Comparison of ENCODE assay signal across 24 cellular contexts in genomic region chr12:29012673-29013072, GRCh38.
DNase-seq lines count a peak whose midpoint lies in the region; ATAC-seq and TF ChIP-seq lines count a peak whose summit lies in the region.
"Had no signal": no experiment of that assay in that cellular context is flagged by ENCODE, and none has a peak within 500 bp of the region (broad histone marks: within the 10 kb centered on the region; RNA-seq: fewer than 3 reads in every experiment).

No MANE protein-coding gene starts in this region.

- H3K9me3 ChIP-seq in osteoblast (ENCODE audit: low read depth, low read length): no peaks in the 10 kb centered on the region
- H3K9me3 ChIP-seq in CD4-positive, alpha-beta T cell (ENCODE audit: control insufficient read depth, low read length): no peaks in the 10 kb centered on the region

- ATAC-seq in GM18499 (IDR thresholded peaks at IDR 0.05; ENCODE audit: insufficient read depth, unreplicated experiment) (peak; percentile 49), GM18867 (IDR thresholded peaks at IDR 0.05; ENCODE audit: unreplicated experiment) (peak; percentile 71), HG02852 (IDR thresholded peaks at IDR 0.05; ENCODE audit: unreplicated experiment) (peak; percentile 50), HG03575 (IDR thresholded peaks at IDR 0.05; ENCODE audit: extremely low read depth, insufficient number of reproducible peaks, low FRiP score, unreplicated experiment) (peak; percentile 68)
- ATAC-seq in CD4-positive, alpha-beta T cell (ENCODE audit: poor library complexity): no peak
- ATAC-seq: HCT116 had no signal

- no peak overlapping the region for H2AFZ ChIP-seq in osteoblast (ENCODE audit: low read length)

- no peaks in the 10 kb centered on the region for H3K9me3 Mint-ChIP-seq in Calu3 (ENCODE audit: low read depth, unreplicated experiment)
- peaks cover 1% of the 10 kb centered on the region for H3K9me3 Mint-ChIP-seq in CD4-positive, alpha-beta T cell
- H3K9me3 Mint-ChIP-seq: T-helper 1 cell treated with Interleukin-12 subunit alpha and Interleukin-12 subunit beta and Interleukin-4 antibody, amounts not matched to agents 30 μg/mL and 1 μg/mL, for 36 hours had no signal

- DNase-seq in stimulated activated CD4-positive, alpha-beta T cell treated with anti-CD3 and anti-CD28 coated beads, Interleukin-4, amount 100 ng/mL, for 24 hours: no peak
- no peak for DNase-seq in Calu3
- no peak for DNase-seq in osteoblast (ENCODE audit: insufficient read length, low spot score, missing footprints)
- DNase-seq in CD4-positive, alpha-beta T cell: no peak
- DNase-seq: 8988T; AML-193; C1 segment of cervical spinal cord; CD8-positive, alpha-beta memory T cell; Karpas-422; MV-4-11; NCI-H1105 treated with DMSO at 0.1 percent for 48 hours; NCI-H1694; NCI-H2081; NCI-H2171 treated with DMSO at 0.1 percent for 48 hours; NCI-H524 treated with DMSO at 0.1 percent for 48 hours; PC-9; RPMI8226; SHP77 had no signal

- no peaks in the 10 kb centered on the region for H3K79me2 ChIP-seq in osteoblast (ENCODE audit: insufficient read depth, low read length)

- H3K4me1 ChIP-seq in osteoblast (ENCODE audit: insufficient read depth, low read length): no peaks in the 10 kb centered on the region

- no peaks in the 10 kb centered on the region for H3K36me3 ChIP-seq in osteoblast (ENCODE audit: insufficient read depth, low read length)

- no TSS peak for BruUV-seq in Calu3 (replicated peaks; lab: Mats Ljungman, UMichigan)

- no peaks in the 10 kb centered on the region for H3K4me1 Mint-ChIP-seq in Calu3 (ENCODE audit: low read depth, unreplicated experiment)
- no peaks in the 10 kb centered on the region for H3K4me1 Mint-ChIP-seq in CD4-positive, alpha-beta T cell (ENCODE audit: low read depth)

- H3K27ac ChIP-seq in osteoblast (ENCODE audit: low read depth, low read length): no peak overlapping the region
- no peak overlapping the region for H3K27ac ChIP-seq in CD4-positive, alpha-beta T cell (ENCODE audit: low read depth, low read length)
- H3K27ac ChIP-seq: PC-9 had no signal

- no peak overlapping the region for H3K4me3 Mint-ChIP-seq in Calu3 (ENCODE audit: low read depth, unreplicated experiment)
- H3K4me3 Mint-ChIP-seq in CD4-positive, alpha-beta T cell: no peak overlapping the region
- H3K4me3 Mint-ChIP-seq: T-helper 1 cell treated with Interleukin-12 subunit alpha and Interleukin-12 subunit beta and Interleukin-4 antibody, amounts not matched to agents 30 μg/mL and 1 μg/mL, for 36 hours had no signal

- no peaks in the 10 kb centered on the region for H3K36me3 Mint-ChIP-seq in Calu3 (ENCODE audit: insufficient read depth, unreplicated experiment)
- no peaks in the 10 kb centered on the region for H3K36me3 Mint-ChIP-seq in CD4-positive, alpha-beta T cell (ENCODE audit: low read depth)

- POLR2A ChIA-PET in CD4-positive, alpha-beta T cell (lab: Charles Lee): no interaction called here

- H3K27ac Mint-ChIP-seq in Calu3 (ENCODE audit: unreplicated experiment): no peak overlapping the region
- no peak overlapping the region for H3K27ac Mint-ChIP-seq in CD4-positive, alpha-beta T cell
- H3K27ac Mint-ChIP-seq: CD8-positive, alpha-beta memory T cell; T-helper 1 cell treated with Interleukin-12 subunit alpha and Interleukin-12 subunit beta and Interleukin-4 antibody, amounts not matched to agents 30 μg/mL and 1 μg/mL, for 36 hours had no signal

- CTCF ChIA-PET in Calu3 (lab: Charles Lee): no interaction called here
- CTCF ChIA-PET in CD4-positive, alpha-beta T cell (lab: Charles Lee): no interaction called here

- no peak for TF ChIP-seq CTCF in Calu3 (IDR thresholded peaks at IDR 0.05; ENCODE audit: unreplicated experiment)
- no peak for TF ChIP-seq CTCF in osteoblast (IDR thresholded peaks at IDR 0.05; ENCODE audit: extremely low read depth, low read depth, low read length)
- TF ChIP-seq CTCF in CD4-positive, alpha-beta T cell (IDR thresholded peaks at IDR 0.05): no peak

- H3K4me2 ChIP-seq in osteoblast (ENCODE audit: insufficient read depth, low read length): no peak overlapping the region
- H3K4me2 ChIP-seq: PC-9 had no signal

- no peaks in the 10 kb centered on the region for H3K27me3 Mint-ChIP-seq in Calu3 (ENCODE audit: unreplicated experiment)
- peaks cover 5% of the 10 kb centered on the region for H3K27me3 Mint-ChIP-seq in CD4-positive, alpha-beta T cell

- no peaks in the 10 kb centered on the region for H3K27me3 ChIP-seq in osteoblast (ENCODE audit: insufficient read depth, low read length)
- no peaks in the 10 kb centered on the region for H3K27me3 ChIP-seq in CD4-positive, alpha-beta T cell (ENCODE audit: control insufficient read depth, insufficient read depth, low read length)

- H4K20me1 ChIP-seq in osteoblast (ENCODE audit: insufficient read depth, low read length): no peaks in the 10 kb centered on the region

- intact Hi-C loops in Calu3 (cut with micrococcal nuclease; ENCODE audit: unreplicated experiment): no loop called here
- intact Hi-C loops in CD4-positive, alpha-beta T cell (cut with DNase I, micrococcal nuclease): no loop called here

- no peak overlapping the region for H3K4me3 ChIP-seq in osteoblast (ENCODE audit: insufficient read depth, low read length)
- H3K4me3 ChIP-seq: PC-9 had no signal
